1 cellular context compared by ENCODE assay signal in the genomic region with DNA sequence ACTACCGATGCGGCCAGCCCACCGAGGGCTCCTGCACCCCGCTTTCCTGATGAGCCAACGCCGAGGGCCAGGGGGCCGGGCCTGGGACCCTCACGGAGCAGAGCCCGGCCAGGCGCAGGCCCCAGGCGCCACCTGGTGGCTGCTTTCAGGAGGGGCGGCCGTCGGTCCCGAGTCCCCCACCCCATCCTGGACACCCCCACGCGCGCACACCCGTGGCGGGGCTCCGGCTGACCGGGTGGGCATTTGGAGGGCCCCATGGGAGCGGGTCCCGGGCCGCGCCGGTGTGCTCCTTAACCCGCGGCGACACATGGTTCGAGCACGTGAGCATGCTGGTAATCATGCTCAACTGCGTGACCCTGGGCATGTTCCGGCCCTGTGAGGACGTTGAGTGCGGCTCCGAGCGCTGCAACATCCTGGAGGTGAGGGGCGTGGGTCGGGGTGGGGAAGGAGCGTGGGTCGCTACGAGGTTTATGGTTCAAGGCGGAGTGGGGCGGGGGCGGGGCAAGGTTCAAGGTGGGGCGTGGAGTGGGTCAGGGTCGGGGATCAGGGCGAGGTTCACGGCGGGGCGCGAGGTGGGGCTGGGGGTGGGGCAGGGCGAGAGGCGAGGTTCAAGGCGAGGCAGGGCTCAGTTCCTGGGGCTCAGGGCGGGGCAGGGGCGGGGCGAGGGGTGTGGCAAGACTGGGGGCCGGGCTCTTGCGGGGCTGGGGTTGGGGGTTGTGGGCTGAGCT.
A peak's percentile ranks its signal among the peaks of the same experiment; 100 is the strongest.
TF ChIP-seq lines count a peak whose summit lies in the region.

No MANE protein-coding gene starts in this region.

TF ChIP-seq in K562, 482 proteins besides CTCF, POLR2A, EP300 and RAD21 (continued from another document and continues in another):
- TF ChIP-seq, protein P1, sequence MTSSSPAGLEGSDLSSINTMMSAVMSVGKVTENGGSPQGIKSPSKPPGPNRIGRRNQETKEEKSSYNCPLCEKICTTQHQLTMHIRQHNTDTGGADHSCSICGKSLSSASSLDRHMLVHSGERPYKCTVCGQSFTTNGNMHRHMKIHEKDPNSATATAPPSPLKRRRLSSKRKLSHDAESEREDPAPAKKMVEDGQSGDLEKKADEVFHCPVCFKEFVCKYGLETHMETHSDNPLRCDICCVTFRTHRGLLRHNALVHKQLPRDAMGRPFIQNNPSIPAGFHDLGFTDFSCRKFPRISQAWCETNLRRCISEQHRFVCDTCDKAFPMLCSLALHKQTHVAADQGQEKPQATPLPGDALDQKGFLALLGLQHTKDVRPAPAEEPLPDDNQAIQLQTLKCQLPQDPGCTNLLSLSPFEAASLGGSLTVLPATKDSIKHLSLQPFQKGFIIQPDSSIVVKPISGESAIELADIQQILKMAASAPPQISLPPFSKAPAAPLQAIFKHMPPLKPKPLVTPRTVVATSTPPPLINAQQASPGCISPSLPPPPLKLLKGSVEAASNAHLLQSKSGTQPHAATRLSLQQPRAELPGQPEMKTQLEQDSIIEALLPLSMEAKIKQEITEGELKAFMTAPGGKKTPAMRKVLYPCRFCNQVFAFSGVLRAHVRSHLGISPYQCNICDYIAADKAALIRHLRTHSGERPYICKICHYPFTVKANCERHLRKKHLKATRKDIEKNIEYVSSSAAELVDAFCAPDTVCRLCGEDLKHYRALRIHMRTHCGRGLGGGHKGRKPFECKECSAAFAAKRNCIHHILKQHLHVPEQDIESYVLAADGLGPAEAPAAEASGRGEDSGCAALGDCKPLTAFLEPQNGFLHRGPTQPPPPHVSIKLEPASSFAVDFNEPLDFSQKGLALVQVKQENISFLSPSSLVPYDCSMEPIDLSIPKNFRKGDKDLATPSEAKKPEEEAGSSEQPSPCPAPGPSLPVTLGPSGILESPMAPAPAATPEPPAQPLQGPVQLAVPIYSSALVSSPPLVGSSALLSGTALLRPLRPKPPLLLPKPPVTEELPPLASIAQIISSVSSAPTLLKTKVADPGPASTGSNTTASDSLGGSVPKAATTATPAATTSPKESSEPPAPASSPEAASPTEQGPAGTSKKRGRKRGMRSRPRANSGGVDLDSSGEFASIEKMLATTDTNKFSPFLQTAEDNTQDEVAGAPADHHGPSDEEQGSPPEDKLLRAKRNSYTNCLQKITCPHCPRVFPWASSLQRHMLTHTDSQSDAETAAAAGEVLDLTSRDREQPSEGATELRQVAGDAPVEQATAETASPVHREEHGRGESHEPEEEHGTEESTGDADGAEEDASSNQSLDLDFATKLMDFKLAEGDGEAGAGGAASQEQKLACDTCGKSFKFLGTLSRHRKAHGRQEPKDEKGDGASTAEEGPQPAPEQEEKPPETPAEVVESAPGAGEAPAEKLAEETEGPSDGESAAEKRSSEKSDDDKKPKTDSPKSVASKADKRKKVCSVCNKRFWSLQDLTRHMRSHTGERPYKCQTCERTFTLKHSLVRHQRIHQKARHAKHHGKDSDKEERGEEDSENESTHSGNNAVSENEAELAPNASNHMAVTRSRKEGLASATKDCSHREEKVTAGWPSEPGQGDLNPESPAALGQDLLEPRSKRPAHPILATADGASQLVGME (CRISPR knock-in tag; IDR thresholded peaks at IDR 0.05): no peak
- TF ChIP-seq HDGF (IDR thresholded peaks at IDR 0.05): no peak
- TF ChIP-seq EZH2 (IDR thresholded peaks at IDR 0.05; ENCODE audit: borderline replicate concordance, low read depth, low read length): no peak
- TF ChIP-seq, protein P2, sequence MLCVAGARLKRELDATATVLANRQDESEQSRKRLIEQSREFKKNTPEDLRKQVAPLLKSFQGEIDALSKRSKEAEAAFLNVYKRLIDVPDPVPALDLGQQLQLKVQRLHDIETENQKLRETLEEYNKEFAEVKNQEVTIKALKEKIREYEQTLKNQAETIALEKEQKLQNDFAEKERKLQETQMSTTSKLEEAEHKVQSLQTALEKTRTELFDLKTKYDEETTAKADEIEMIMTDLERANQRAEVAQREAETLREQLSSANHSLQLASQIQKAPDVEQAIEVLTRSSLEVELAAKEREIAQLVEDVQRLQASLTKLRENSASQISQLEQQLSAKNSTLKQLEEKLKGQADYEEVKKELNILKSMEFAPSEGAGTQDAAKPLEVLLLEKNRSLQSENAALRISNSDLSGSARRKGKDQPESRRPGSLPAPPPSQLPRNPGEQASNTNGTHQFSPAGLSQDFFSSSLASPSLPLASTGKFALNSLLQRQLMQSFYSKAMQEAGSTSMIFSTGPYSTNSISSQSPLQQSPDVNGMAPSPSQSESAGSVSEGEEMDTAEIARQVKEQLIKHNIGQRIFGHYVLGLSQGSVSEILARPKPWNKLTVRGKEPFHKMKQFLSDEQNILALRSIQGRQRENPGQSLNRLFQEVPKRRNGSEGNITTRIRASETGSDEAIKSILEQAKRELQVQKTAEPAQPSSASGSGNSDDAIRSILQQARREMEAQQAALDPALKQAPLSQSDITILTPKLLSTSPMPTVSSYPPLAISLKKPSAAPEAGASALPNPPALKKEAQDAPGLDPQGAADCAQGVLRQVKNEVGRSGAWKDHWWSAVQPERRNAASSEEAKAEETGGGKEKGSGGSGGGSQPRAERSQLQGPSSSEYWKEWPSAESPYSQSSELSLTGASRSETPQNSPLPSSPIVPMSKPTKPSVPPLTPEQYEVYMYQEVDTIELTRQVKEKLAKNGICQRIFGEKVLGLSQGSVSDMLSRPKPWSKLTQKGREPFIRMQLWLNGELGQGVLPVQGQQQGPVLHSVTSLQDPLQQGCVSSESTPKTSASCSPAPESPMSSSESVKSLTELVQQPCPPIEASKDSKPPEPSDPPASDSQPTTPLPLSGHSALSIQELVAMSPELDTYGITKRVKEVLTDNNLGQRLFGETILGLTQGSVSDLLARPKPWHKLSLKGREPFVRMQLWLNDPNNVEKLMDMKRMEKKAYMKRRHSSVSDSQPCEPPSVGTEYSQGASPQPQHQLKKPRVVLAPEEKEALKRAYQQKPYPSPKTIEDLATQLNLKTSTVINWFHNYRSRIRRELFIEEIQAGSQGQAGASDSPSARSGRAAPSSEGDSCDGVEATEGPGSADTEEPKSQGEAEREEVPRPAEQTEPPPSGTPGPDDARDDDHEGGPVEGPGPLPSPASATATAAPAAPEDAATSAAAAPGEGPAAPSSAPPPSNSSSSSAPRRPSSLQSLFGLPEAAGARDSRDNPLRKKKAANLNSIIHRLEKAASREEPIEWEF (CRISPR knock-in tag; IDR thresholded peaks at IDR 0.05): no peak
- TF ChIP-seq OTX1 (CRISPR knock-in tag; IDR thresholded peaks at IDR 0.05): no peak
- TF ChIP-seq SAP30 (IDR thresholded peaks at IDR 0.05; ENCODE audit: borderline replicate concordance, insufficient read depth, low read depth, low read length, poor library complexity, severe bottlenecking): no peak
- TF ChIP-seq CC2D1A (IDR thresholded peaks at IDR 0.05): 0 out of 2 replicates have a peak, but pooled peaks have one; percentile 31
- no peak for TF ChIP-seq SP2 (IDR thresholded peaks at IDR 0.05; ENCODE audit: extremely low read depth, low read depth, low read length, poor library complexity, severe bottlenecking)
- TF ChIP-seq ZNF311 (CRISPR knock-in tag; IDR thresholded peaks at IDR 0.05): no peak
- TF ChIP-seq TBP (optimal IDR thresholded peaks at IDR 0.05; ENCODE audit: low read depth, low read length): no peak
- TF ChIP-seq ZNF274 (IDR thresholded peaks at IDR 0.05; ENCODE audit: borderline replicate concordance, low read depth, low read length): no peak
- no peak for TF ChIP-seq HNRNPLL (IDR thresholded peaks at IDR 0.05; ENCODE audit: low read depth, low read length, poor library complexity, severe bottlenecking)
- no peak for TF ChIP-seq NCOA2 (IDR thresholded peaks at IDR 0.05; ENCODE audit: partially characterized antibody in 2 of 2)
- no peak for TF ChIP-seq ZNF165 (CRISPR knock-in tag; IDR thresholded peaks at IDR 0.05; ENCODE audit: borderline replicate concordance)
- no peak for TF ChIP-seq ZNF76 (CRISPR knock-in tag; IDR thresholded peaks at IDR 0.05; ENCODE audit: borderline replicate concordance)
- no peak for TF ChIP-seq NFXL1 (CRISPR knock-in tag; IDR thresholded peaks at IDR 0.05)
- TF ChIP-seq GATAD2B (IDR thresholded peaks at IDR 0.05; ENCODE audit: borderline replicate concordance): 0 out of 2 replicates have a peak, but pooled peaks have one; percentile 37
- no peak for TF ChIP-seq TCFL5 (CRISPR knock-in tag; conservative IDR thresholded peaks at IDR 0.05)
- TF ChIP-seq KDM2B (CRISPR knock-in tag; IDR thresholded peaks at IDR 0.05): no peak
- TF ChIP-seq, protein P3, sequence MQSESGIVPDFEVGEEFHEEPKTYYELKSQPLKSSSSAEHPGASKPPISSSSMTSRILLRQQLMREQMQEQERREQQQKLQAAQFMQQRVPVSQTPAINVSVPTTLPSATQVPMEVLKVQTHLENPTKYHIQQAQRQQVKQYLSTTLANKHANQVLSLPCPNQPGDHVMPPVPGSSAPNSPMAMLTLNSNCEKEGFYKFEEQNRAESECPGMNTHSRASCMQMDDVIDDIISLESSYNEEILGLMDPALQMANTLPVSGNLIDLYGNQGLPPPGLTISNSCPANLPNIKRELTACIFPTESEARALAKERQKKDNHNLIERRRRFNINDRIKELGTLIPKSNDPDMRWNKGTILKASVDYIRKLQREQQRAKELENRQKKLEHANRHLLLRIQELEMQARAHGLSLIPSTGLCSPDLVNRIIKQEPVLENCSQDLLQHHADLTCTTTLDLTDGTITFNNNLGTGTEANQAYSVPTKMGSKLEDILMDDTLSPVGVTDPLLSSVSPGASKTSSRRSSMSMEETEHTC (IDR thresholded peaks at IDR 0.05): no peak
- no peak for TF ChIP-seq ZNF551 (CRISPR knock-in tag; IDR thresholded peaks at IDR 0.05)
- no peak for TF ChIP-seq MIER1 (IDR thresholded peaks at IDR 0.05; ENCODE audit: low read depth)
- TF ChIP-seq, protein P4, sequence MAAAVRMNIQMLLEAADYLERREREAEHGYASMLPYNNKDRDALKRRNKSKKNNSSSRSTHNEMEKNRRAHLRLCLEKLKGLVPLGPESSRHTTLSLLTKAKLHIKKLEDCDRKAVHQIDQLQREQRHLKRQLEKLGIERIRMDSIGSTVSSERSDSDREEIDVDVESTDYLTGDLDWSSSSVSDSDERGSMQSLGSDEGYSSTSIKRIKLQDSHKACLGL (CRISPR knock-in tag; IDR thresholded peaks at IDR 0.05; ENCODE audit: borderline replicate concordance, poor library complexity, severe bottlenecking): no peak
- TF ChIP-seq PTTG1 (tag; IDR thresholded peaks at IDR 0.05; ENCODE audit: low read depth): no peak
- TF ChIP-seq, protein P5, sequence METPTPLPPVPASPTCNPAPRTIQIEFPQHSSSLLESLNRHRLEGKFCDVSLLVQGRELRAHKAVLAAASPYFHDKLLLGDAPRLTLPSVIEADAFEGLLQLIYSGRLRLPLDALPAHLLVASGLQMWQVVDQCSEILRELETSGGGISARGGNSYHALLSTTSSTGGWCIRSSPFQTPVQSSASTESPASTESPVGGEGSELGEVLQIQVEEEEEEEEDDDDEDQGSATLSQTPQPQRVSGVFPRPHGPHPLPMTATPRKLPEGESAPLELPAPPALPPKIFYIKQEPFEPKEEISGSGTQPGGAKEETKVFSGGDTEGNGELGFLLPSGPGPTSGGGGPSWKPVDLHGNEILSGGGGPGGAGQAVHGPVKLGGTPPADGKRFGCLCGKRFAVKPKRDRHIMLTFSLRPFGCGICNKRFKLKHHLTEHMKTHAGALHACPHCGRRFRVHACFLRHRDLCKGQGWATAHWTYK (CRISPR knock-in tag; IDR thresholded peaks at IDR 0.05): no peak
- TF ChIP-seq BCOR (IDR thresholded peaks at IDR 0.05): no peak
- no peak for TF ChIP-seq SNRNP70 (optimal IDR thresholded peaks at IDR 0.05; ENCODE audit: low read depth, low read length)
- TF ChIP-seq POLR2AphosphoS2 (IDR thresholded peaks at IDR 0.05; ENCODE audit: low read length): no peak
- TF ChIP-seq KLF6 (CRISPR knock-in tag; IDR thresholded peaks at IDR 0.05; ENCODE audit: borderline replicate concordance): no peak
- no peak for TF ChIP-seq NELFE (IDR thresholded peaks at IDR 0.05; ENCODE audit: insufficient read depth, insufficient read length)
- TF ChIP-seq HDAC8 (tag; IDR thresholded peaks at IDR 0.05): no peak
- TF ChIP-seq, protein P6, sequence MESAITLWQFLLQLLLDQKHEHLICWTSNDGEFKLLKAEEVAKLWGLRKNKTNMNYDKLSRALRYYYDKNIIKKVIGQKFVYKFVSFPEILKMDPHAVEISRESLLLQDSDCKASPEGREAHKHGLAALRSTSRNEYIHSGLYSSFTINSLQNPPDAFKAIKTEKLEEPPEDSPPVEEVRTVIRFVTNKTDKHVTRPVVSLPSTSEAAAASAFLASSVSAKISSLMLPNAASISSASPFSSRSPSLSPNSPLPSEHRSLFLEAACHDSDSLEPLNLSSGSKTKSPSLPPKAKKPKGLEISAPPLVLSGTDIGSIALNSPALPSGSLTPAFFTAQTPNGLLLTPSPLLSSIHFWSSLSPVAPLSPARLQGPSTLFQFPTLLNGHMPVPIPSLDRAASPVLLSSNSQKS (CRISPR knock-in tag; IDR thresholded peaks at IDR 0.05): no peak
- TF ChIP-seq BDP1 (IDR thresholded peaks at IDR 0.05; ENCODE audit: insufficient read depth, insufficient read length): no peak
- no peak for TF ChIP-seq NCOR1 (IDR thresholded peaks at IDR 0.05)
- peak; percentile 60; the same call in 1 of the 2 replicates for TF ChIP-seq BHLHE40 (IDR thresholded peaks at IDR 0.05; ENCODE audit: low read length)
- TF ChIP-seq CBX2 (IDR thresholded peaks at IDR 0.05; ENCODE audit: insufficient read depth, low read length, poor library complexity, severe bottlenecking): no peak
- no peak for TF ChIP-seq MECOM (CRISPR knock-in tag; IDR thresholded peaks at IDR 0.05)
- TF ChIP-seq ZC3H4 (CRISPR knock-in tag; IDR thresholded peaks at IDR 0.05; ENCODE audit: borderline replicate concordance): no peak
- TF ChIP-seq PRPF4 (IDR thresholded peaks at IDR 0.05; ENCODE audit: insufficient read depth, low read depth, low read length, poor library complexity, severe bottlenecking): no peak
- TF ChIP-seq RUNX1 (IDR thresholded peaks at IDR 0.05; ENCODE audit: low read depth): no peak
- TF ChIP-seq, protein P7, sequence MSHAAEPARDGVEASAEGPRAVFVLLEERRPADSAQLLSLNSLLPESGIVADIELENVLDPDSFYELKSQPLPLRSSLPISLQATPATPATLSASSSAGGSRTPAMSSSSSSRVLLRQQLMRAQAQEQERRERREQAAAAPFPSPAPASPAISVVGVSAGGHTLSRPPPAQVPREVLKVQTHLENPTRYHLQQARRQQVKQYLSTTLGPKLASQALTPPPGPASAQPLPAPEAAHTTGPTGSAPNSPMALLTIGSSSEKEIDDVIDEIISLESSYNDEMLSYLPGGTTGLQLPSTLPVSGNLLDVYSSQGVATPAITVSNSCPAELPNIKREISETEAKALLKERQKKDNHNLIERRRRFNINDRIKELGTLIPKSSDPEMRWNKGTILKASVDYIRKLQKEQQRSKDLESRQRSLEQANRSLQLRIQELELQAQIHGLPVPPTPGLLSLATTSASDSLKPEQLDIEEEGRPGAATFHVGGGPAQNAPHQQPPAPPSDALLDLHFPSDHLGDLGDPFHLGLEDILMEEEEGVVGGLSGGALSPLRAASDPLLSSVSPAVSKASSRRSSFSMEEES (CRISPR knock-in tag; IDR thresholded peaks at IDR 0.05): no peak
- TF ChIP-seq NFATC3 (IDR thresholded peaks at IDR 0.05): no peak
- TF ChIP-seq, protein P8, sequence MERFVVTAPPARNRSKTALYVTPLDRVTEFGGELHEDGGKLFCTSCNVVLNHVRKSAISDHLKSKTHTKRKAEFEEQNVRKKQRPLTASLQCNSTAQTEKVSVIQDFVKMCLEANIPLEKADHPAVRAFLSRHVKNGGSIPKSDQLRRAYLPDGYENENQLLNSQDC (CRISPR knock-in tag; IDR thresholded peaks at IDR 0.05): no peak
